In the genomic region with DNA sequence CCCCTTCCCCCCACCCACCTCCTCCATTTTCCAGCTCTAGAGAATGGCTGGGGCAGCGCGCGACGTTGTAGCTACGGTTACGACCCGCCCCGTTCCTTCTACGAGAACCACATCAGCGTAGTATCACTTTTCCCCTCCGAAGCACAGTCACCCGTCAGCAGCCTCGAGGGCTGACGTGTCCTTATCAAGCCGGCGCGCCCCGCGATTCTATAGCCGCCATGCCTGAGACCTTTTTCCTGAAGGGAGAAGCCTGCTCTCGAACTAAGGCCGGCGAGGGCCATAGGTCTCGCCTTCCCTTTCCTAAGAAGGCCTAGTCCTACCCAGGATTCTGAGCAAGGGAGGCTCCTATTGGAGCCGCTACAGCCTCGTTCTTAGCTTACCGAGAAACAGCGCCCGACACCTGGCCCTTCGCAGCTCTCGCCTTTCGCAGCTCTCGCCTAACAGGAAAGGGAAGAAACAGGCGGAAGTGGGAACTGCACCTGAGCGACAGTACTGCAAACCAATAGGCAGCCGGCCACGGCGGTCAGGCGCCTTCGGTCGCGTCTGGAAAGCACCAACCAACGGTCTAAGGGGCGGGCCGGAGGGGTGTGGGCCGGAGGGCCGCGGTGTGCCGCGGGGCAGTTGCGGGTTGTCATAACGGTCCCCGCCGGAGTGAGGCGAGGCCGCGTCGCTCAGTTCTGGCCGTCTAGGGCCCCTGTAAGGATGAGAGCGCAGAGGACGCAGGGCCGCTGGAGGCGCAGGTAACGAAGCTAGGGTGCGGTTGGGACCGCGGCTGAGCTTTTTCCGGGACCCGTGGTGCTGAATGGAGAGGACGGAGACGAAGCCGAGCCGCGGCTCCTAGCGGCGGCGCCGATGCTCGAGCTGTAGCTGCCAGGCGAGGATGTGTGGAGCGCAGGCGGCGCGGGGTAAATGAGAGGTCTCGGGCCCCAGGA, we compare ENCODE assay signal across 1 cellular context.
TF ChIP-seq lines count a peak whose summit lies in the region.

A gene (plus strand): TSS at position 618 of the 932 bp plus-strand sequence. CDS start 470 bp downstream, outside the sequence.
A gene (minus strand): TSS at position 445 of the 932 bp plus-strand sequence. CDS start 1,522 bp downstream, outside the sequence.

TF ChIP-seq in neural cell, 6 proteins besides CTCF, POLR2A, EP300 and RAD21:
- TF ChIP-seq, protein P1, sequence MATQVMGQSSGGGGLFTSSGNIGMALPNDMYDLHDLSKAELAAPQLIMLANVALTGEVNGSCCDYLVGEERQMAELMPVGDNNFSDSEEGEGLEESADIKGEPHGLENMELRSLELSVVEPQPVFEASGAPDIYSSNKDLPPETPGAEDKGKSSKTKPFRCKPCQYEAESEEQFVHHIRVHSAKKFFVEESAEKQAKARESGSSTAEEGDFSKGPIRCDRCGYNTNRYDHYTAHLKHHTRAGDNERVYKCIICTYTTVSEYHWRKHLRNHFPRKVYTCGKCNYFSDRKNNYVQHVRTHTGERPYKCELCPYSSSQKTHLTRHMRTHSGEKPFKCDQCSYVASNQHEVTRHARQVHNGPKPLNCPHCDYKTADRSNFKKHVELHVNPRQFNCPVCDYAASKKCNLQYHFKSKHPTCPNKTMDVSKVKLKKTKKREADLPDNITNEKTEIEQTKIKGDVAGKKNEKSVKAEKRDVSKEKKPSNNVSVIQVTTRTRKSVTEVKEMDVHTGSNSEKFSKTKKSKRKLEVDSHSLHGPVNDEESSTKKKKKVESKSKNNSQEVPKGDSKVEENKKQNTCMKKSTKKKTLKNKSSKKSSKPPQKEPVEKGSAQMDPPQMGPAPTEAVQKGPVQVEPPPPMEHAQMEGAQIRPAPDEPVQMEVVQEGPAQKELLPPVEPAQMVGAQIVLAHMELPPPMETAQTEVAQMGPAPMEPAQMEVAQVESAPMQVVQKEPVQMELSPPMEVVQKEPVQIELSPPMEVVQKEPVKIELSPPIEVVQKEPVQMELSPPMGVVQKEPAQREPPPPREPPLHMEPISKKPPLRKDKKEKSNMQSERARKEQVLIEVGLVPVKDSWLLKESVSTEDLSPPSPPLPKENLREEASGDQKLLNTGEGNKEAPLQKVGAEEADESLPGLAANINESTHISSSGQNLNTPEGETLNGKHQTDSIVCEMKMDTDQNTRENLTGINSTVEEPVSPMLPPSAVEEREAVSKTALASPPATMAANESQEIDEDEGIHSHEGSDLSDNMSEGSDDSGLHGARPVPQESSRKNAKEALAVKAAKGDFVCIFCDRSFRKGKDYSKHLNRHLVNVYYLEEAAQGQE (IDR thresholded peaks at IDR 0.05; ENCODE audit: borderline replicate concordance) = peak; percentile 73
- TF ChIP-seq POLR2AphosphoS5 (IDR thresholded peaks at IDR 0.05) (peak; percentile 99), TAF1 (IDR thresholded peaks at IDR 0.05; ENCODE audit: low read depth) (peak; percentile 98), EZH2 (IDR thresholded peaks at IDR 0.05; ENCODE audit: borderline replicate concordance, insufficient read depth, low read length, poor library complexity, severe bottlenecking) (no peak), MXI1 (conservative IDR thresholded peaks at IDR 0.05; ENCODE audit: poor library complexity, severe bottlenecking) (peak; percentile 94), SMC3 (conservative IDR thresholded peaks at IDR 0.05; ENCODE audit: poor library complexity) (peak; percentile 45)
